In the genomic region with DNA sequence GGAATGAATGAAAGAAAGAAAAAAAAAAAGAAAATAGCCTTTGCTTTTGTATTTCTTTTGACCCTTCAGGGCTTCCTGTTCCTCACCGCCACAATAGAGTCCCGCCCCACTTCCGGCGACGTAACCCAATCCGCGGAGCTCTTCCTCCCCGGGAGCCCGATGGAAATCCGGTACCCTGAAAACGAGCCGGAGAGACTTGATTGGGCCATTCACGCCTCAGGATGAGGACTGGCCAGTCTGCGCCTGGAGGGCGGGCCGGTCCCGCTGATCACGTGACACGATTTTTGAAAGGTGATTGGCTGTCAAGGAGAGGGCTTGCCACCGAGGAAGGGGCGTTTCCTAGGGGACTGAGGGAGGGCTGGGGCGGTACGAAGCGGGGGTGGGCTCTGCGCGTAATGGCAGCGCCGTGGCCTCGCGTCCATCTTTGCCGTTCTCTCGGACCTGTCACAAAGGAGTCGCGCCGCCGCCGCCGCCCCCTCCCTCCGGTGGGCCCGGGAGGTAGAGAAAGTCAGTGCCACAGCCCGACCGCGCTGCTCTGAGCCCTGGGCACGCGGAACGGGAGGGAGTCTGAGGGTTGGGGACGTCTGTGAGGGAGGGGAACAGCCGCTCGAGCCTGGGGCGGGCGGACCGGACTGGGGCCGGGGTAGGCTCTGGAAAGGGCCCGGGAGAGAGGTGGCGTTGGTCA, we compare ENCODE assay signal across 8 cellular contexts. TPM values are rescaled to one million over a fixed set of nuclear protein-coding genes. Genes with fewer than 3 reads are reported as not detected.
DNase-seq lines count a peak whose midpoint lies in the region; ATAC-seq, FAIRE-seq and TF ChIP-seq lines count a peak whose summit lies in the region.

A gene with protein sequence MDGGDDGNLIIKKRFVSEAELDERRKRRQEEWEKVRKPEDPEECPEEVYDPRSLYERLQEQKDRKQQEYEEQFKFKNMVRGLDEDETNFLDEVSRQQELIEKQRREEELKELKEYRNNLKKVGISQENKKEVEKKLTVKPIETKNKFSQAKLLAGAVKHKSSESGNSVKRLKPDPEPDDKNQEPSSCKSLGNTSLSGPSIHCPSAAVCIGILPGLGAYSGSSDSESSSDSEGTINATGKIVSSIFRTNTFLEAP (minus strand): TSS at position 95 of the 685 bp plus-strand sequence. CDS start 12,185 bp downstream, outside the sequence.
A gene (plus strand): TSS at position 385 of the 685 bp plus-strand sequence. CDS start 18,330 bp downstream, outside the sequence.

- no peaks in the 10 kb centered on the region for H3K9me2 ChIP-seq in OCI-LY7 (ENCODE audit: insufficient read depth, low read length)

- H3K9me3 ChIP-seq in OCI-LY7 (ENCODE audit: low read length) = no peaks in the 10 kb centered on the region

- H3K36me3 Mint-ChIP-seq in endothelial cell (ENCODE audit: low read depth, unreplicated experiment) = peaks cover 6% of the 10 kb centered on the region
- peaks cover 3% of the 10 kb centered on the region for H3K36me3 Mint-ChIP-seq in mesothelial cell of epicardium

- H3K79me2 ChIP-seq in OCI-LY7 (ENCODE audit: insufficient read depth, low read depth, low read length) = peaks cover 90% of the 10 kb centered on the region

- peak within 1 kb of the TSS; percentile 87 for H3K4me3 ChIP-seq in OCI-LY7 (ENCODE audit: low read depth, low read length, poor library complexity, severe bottlenecking)

- ATAC-seq in GM21526 (IDR thresholded peaks at IDR 0.05; ENCODE audit: low FRiP score, unreplicated experiment) = peak; percentile 84

- H3K4me1 Mint-ChIP-seq in endothelial cell (ENCODE audit: unreplicated experiment) (peaks cover 30% of the 10 kb centered on the region), mesothelial cell of epicardium (peaks cover 36% of the 10 kb centered on the region)

- H3K4me3 Mint-ChIP-seq in endothelial cell (ENCODE audit: unreplicated experiment) (peak within 1 kb of the TSS; percentile 100), mesothelial cell of epicardium (peak within 1 kb of the TSS; percentile 95)

- FAIRE-seq in D721Med (lab: Jason Lieb, UNC) = no peak

- H3K27ac ChIP-seq in OCI-LY7 (ENCODE audit: low read depth, low read length, poor library complexity, severe bottlenecking) = peak within 1 kb of the TSS; percentile 60

- TF ChIP-seq CTCF in D721Med (IDR thresholded peaks at IDR 0.05; ENCODE audit: insufficient read depth, missing control alignments) (no peak), OCI-LY7 (conservative IDR thresholded peaks at IDR 0.05; ENCODE audit: low read length) (no peak), endothelial cell (IDR thresholded peaks at IDR 0.05; ENCODE audit: unreplicated experiment) (no peak), mesothelial cell of epicardium (IDR thresholded peaks at IDR 0.05; ENCODE audit: unreplicated experiment) (no peak)

- peak within 1 kb of the TSS; percentile 61; the same call in 1 of the 2 replicates for H2AFZ ChIP-seq in OCI-LY7 (ENCODE audit: low read length)

- peak within 1 kb of the TSS; percentile 83 for H3K4me2 ChIP-seq in OCI-LY7 (ENCODE audit: low read length)

- H3K27ac Mint-ChIP-seq in endothelial cell (ENCODE audit: unreplicated experiment) = peak within 1 kb of the TSS; percentile 99
- peak within 1 kb of the TSS; percentile 97 for H3K27ac Mint-ChIP-seq in mesothelial cell of epicardium

- H4K20me1 ChIP-seq in OCI-LY7 (ENCODE audit: insufficient read depth, low read length) = no peaks in the 10 kb centered on the region; the same call in 1 of the 2 replicates

- H3K36me3 ChIP-seq in OCI-LY7 (ENCODE audit: insufficient read depth, low read length) = peaks cover 10% of the 10 kb centered on the region

- CTCF ChIA-PET in OCI-LY7 (lab: Charles Lee; ENCODE audit: unreplicated experiment) = interaction anchor here (0.7 kb wide), 1 partner anchor 77 kb away, joined by 3 read pairs; no protein-coding TSS in a partner anchor

- BruUV-seq in OCI-LY7 (replicated peaks; lab: Mats Ljungman, UMichigan) = no TSS peak

- POLR2A ChIA-PET in OCI-LY7 (lab: Charles Lee) = interaction anchor here (0.6 to 1.3 kb wide), 11 partner anchors 8 to 212 kb away, joined by 3 to 7 read pairs (median 3); no protein-coding TSS in a partner anchor

- intact Hi-C loops in OCI-LY7 (cut with micrococcal nuclease; ENCODE audit: unreplicated experiment) = loop anchor here (5.0 to 10.0 kb wide), 3 partner anchors 61 to 229 kb away; a partner anchor contains a TSS

- no peaks in the 10 kb centered on the region for H3K9me3 Mint-ChIP-seq in endothelial cell (ENCODE audit: unreplicated experiment)
- peaks cover 4% of the 10 kb centered on the region for H3K9me3 Mint-ChIP-seq in mesothelial cell of epicardium

- DNase-seq in D721Med (ENCODE audit: insufficient read length, low spot score) (peak; percentile 60), HuH-7.5 (ENCODE audit: low spot score) (peak; percentile 95), OCI-LY7 (ENCODE audit: low spot score) (peak; percentile 99), activated T-cell treated with anti-CD3 and anti-CD28 coated beads for 1 hour (ENCODE audit: low read depth) (peak; percentile 94), endothelial cell (ENCODE audit: low spot score) (peak; percentile 98), mesothelial cell of epicardium (ENCODE audit: low spot score in 2 of 2, unreplicated experiment in 2 of 2) (peak; percentile 95 to 99)
- DNase-seq in stimulated activated CD8-positive, alpha-beta memory T cell treated with anti-CD3 and anti-CD28 coated beads, Interleukin-15, amount 100 ng/mL, for 48 hours (ENCODE audit: low read depth in 2 of 2) = peak; percentile 98 to 99

- H3K4me1 ChIP-seq in OCI-LY7 (ENCODE audit: insufficient read depth, low read length, poor library complexity, severe bottlenecking) = peaks cover 30% of the 10 kb centered on the region

- H3K27me3 Mint-ChIP-seq in endothelial cell (ENCODE audit: unreplicated experiment) = peaks cover 15% of the 10 kb centered on the region
- H3K27me3 Mint-ChIP-seq in mesothelial cell of epicardium (ENCODE audit: low read depth) = no peaks in the 10 kb centered on the region

RNA-seq across cellular contexts. Expression of the first gene that starts in this region (rescaled TPM):
- 89.5 and 111 TPM in 2 replicates for total RNA-seq in OCI-LY7 (2014; rRNA removed; shearing (Covaris generic))
- 152 and 157 TPM in 2 replicates for total RNA-seq in OCI-LY7 (2022)
- 84.8 TPM for total RNA-seq in endothelial cell (ENCODE audit: unreplicated experiment)
- 105 to 112 TPM (median 107 TPM) in 3 replicates for total RNA-seq in mesothelial cell of epicardium

RNA-seq across cellular contexts. Expression of the second gene that starts in this region (rescaled TPM):
- total RNA-seq in OCI-LY7 (2014; rRNA removed; shearing (Covaris generic)) = 17.1 and 25.6 TPM in 2 replicates
- 25.2 and 29.7 TPM in 2 replicates for total RNA-seq in OCI-LY7 (2022)
- 63.0 TPM for total RNA-seq in endothelial cell (ENCODE audit: unreplicated experiment)
- 43.8 to 50.7 TPM (median 44.0 TPM) in 3 replicates for total RNA-seq in mesothelial cell of epicardium

Comparison
In these comparisons a context has a peak if more than half of its experiments do, and no peak if none do; other contexts are left out.
1. Peak in every context shown above with its lines: DNase-seq, ATAC-seq, H3K4me3 ChIP-seq and H3K27ac ChIP-seq.